Comparison of ENCODE assay signal across 18 cellular contexts in the genomic region with DNA sequence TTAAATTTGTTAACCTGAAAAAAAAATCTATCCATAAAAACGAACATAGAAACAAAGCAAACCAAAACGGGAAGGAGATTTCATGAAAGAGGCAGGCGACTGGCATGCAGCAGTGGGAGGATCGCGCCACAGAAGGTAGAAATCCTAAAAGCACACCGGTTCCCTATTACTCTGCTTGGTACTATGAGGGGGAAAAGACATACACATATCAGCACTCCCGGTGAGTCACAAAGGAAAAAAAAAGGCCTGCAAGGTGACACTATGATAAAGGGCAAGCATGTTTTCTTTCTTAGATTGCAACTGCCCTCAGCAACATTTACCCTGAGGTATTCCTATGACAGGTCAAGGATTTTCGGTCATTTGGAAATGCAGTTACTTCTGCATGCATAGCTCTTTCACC.
A peak's percentile ranks its signal among the peaks of the same experiment; 100 is the strongest.
DNase-seq lines count a peak whose midpoint lies in the region; ATAC-seq and TF ChIP-seq lines count a peak whose summit lies in the region.
"Had no signal": no experiment of that assay in that cellular context is flagged by ENCODE, and none has a peak within 500 bp of the region (broad histone marks: within the 10 kb centered on the region; RNA-seq: fewer than 3 reads in every experiment).

No MANE protein-coding gene starts in this region.

- H3K9me3 ChIP-seq in lower lobe of right lung (no peaks in the 10 kb centered on the region), suprapubic skin (no peaks in the 10 kb centered on the region), mucosa of descending colon (no peaks in the 10 kb centered on the region)
- H3K9me3 ChIP-seq: spleen, thoracic aorta had no signal

- DNase-seq in NCI-H2107 treated with DMSO at 0.1 percent for 48 hours (lab: John Stamatoyannopoulos, UW; ENCODE audit: unreplicated experiment) (peak; percentile 42), NCI-H2107 (lab: John Stamatoyannopoulos, UW) (no peak), astrocyte of the hippocampus (ENCODE audit: low read depth, low spot score) (peak; percentile 16), lower lobe of right lung (no peak), suprapubic skin (ENCODE audit: low spot score in 2 of 2) (no peak), AML-193 (lab: John Stamatoyannopoulos, UW) (no peak), mucosa of descending colon (no peak)
- DNase-seq: 8988T; activated CD8-positive, alpha-beta T cell treated with anti-CD3 and anti-CD28 coated beads, Interleukin-2, amount 10 ng/mL, durations not matched to agents 7 days and 5 days; activated T-cell treated with anti-CD3 and anti-CD28 coated beads, Interleukin-2, amount 50 U/mL, for 72 hours; GF-D8; left cardiac atrium; MV-4-11; NCI-H2081; NCI-H748 treated with DMSO at 0.1 percent for 48 hours; spleen had no signal

- no peak for TF ChIP-seq EP300 in suprapubic skin (IDR thresholded peaks at IDR 0.05)

- TF ChIP-seq POLR2A in suprapubic skin (IDR thresholded peaks at IDR 0.05): no peak

- H3K36me3 ChIP-seq in lower lobe of right lung: peaks cover 5% of the 10 kb centered on the region
- peaks cover 13% of the 10 kb centered on the region for H3K36me3 ChIP-seq in suprapubic skin
- H3K36me3 ChIP-seq in mucosa of descending colon (ENCODE audit: low read depth): no peaks in the 10 kb centered on the region

- H3K27me3 ChIP-seq in lower lobe of right lung (ENCODE audit: low read depth): no peaks in the 10 kb centered on the region
- no peaks in the 10 kb centered on the region for H3K27me3 ChIP-seq in suprapubic skin
- H3K27me3 ChIP-seq: spleen had no signal

- 71% methylated on average over 8 of the region's 8 CpGs for WGBS in suprapubic skin

- intact Hi-C loops in lower lobe of right lung (cut with DNase I): no loop called here
- intact Hi-C loops in mucosa of descending colon (cut with DNase I, micrococcal nuclease): no loop called here

- peak overlapping the region; percentile 25 for H3K4me3 ChIP-seq in lower lobe of right lung
- peak overlapping the region; percentile 28 for H3K4me3 ChIP-seq in suprapubic skin
- no peak overlapping the region for H3K4me3 ChIP-seq in mucosa of descending colon
- H3K4me3 ChIP-seq: spleen, thoracic aorta had no signal

- H3K4me1 ChIP-seq in lower lobe of right lung (peaks cover 3% of the 10 kb centered on the region), suprapubic skin (peaks cover 16% of the 10 kb centered on the region), mucosa of descending colon (ENCODE audit: low read depth) (no peaks in the 10 kb centered on the region)
- H3K4me1 ChIP-seq: spleen had no signal

- ATAC-seq in lower lobe of right lung (no peak), mucosa of descending colon (no peak), HG02763 (IDR thresholded peaks at IDR 0.05; ENCODE audit: unreplicated experiment) (no peak)
- ATAC-seq: activated CD8-positive, alpha-beta T cell treated with anti-CD3 and anti-CD28 coated beads, Interleukin-2, amount 10 ng/mL, durations not matched to agents 7 days and 5 days; activated T-cell treated with anti-CD3 and anti-CD28 coated beads, Interleukin-2, amount 50 U/mL, for 72 hours had no signal

- TF ChIP-seq CTCF in lower lobe of right lung (IDR thresholded peaks at IDR 0.05) (no peak), suprapubic skin (IDR thresholded peaks at IDR 0.05) (no peak), mucosa of descending colon (IDR thresholded peaks at IDR 0.05) (no peak)

- H3K27ac ChIP-seq in lower lobe of right lung (no peak overlapping the region), suprapubic skin (no peak overlapping the region)
- H3K27ac ChIP-seq: spleen, thoracic aorta had no signal

Comparison
In these comparisons a context has a peak if more than half of its experiments do, and no peak if none do; other contexts are left out.
1. DNase-seq: peak in NCI-H2107 treated with DMSO at 0.1 percent for 48 hours (single experiment) and astrocyte of the hippocampus (single experiment); none in NCI-H2107 (single experiment), lower lobe of right lung (single experiment), suprapubic skin (0 of 2), AML-193 (0 of 2) and mucosa of descending colon (0 of 3).